8 cellular contexts compared by ENCODE assay signal in genomic region chr10:68989317-68989990, GRCh38. TPM values are rescaled to one million over a fixed set of nuclear protein-coding genes. Genes with fewer than 3 reads are reported as not detected.
DNase-seq lines count a peak whose midpoint lies in the region; ATAC-seq lines count a peak whose summit lies in the region.

No MANE protein-coding gene starts in this region.

- H3K27me3 ChIP-seq in stomach smooth muscle (ENCODE audit: control insufficient read depth in 1 of 2, insufficient read depth in 2 of 2, low read length in 2 of 2) = no peaks in the 10 kb centered on the region

- H3K27ac Mint-ChIP-seq in stimulated activated naive CD8-positive, alpha-beta T cell treated with anti-CD3 and anti-CD28 coated beads, Interleukin-15, Interleukin-2, amounts not matched to agents 100 ng/mL and 50 ng/mL, for 24 hours = peak overlapping the region; percentile 83
- peak overlapping the region; percentile 87 for H3K27ac Mint-ChIP-seq in activated naive CD8-positive, alpha-beta T cell treated with anti-CD3 and anti-CD28 coated beads, Interleukin-2, amount 10 ng/mL, durations not matched to agents 7 days and 5 days

- H3K36me3 Mint-ChIP-seq in stimulated activated naive CD8-positive, alpha-beta T cell treated with anti-CD3 and anti-CD28 coated beads, Interleukin-15, Interleukin-2, amounts not matched to agents 100 ng/mL and 50 ng/mL, for 24 hours (ENCODE audit: low read depth) = peaks cover 25% of the 10 kb centered on the region
- H3K36me3 Mint-ChIP-seq in activated naive CD8-positive, alpha-beta T cell treated with anti-CD3 and anti-CD28 coated beads, Interleukin-2, amount 10 ng/mL, durations not matched to agents 7 days and 5 days = peaks cover 12% of the 10 kb centered on the region

- H3K27ac ChIP-seq in stomach smooth muscle (ENCODE audit: low read length) = peak overlapping the region; percentile 62

- peak overlapping the region; percentile 95 for H3K4me3 Mint-ChIP-seq in stimulated activated naive CD8-positive, alpha-beta T cell treated with anti-CD3 and anti-CD28 coated beads, Interleukin-15, Interleukin-2, amounts not matched to agents 100 ng/mL and 50 ng/mL, for 24 hours
- H3K4me3 Mint-ChIP-seq in activated naive CD8-positive, alpha-beta T cell treated with anti-CD3 and anti-CD28 coated beads, Interleukin-2, amount 10 ng/mL, durations not matched to agents 7 days and 5 days = peak overlapping the region; percentile 95

- no peak for ATAC-seq in stimulated activated naive CD8-positive, alpha-beta T cell treated with anti-CD3 and anti-CD28 coated beads, Interleukin-15, Interleukin-2, amounts not matched to agents 100 U/mL and 50 U/mL, for 24 hours
- ATAC-seq in activated naive CD8-positive, alpha-beta T cell treated with anti-CD3 and anti-CD28 coated beads, Interleukin-2, amount 10 ng/mL, durations not matched to agents 7 days and 5 days (ENCODE audit: low read depth) = no peak
- ATAC-seq in HG03108 (IDR thresholded peaks at IDR 0.05; ENCODE audit: unreplicated experiment) = no peak
- no peak for ATAC-seq in HG03175 (IDR thresholded peaks at IDR 0.05; ENCODE audit: unreplicated experiment)

- peaks cover 48% of the 10 kb centered on the region for H3K4me1 Mint-ChIP-seq in stimulated activated naive CD8-positive, alpha-beta T cell treated with anti-CD3 and anti-CD28 coated beads, Interleukin-15, Interleukin-2, amounts not matched to agents 100 ng/mL and 50 ng/mL, for 24 hours (ENCODE audit: low read depth)
- H3K4me1 Mint-ChIP-seq in activated naive CD8-positive, alpha-beta T cell treated with anti-CD3 and anti-CD28 coated beads, Interleukin-2, amount 10 ng/mL, durations not matched to agents 7 days and 5 days = peaks cover 27% of the 10 kb centered on the region

- no peak for DNase-seq in stimulated activated naive CD8-positive, alpha-beta T cell treated with anti-CD3 and anti-CD28 coated beads, Interleukin-15, Interleukin-2, amounts not matched to agents 100 U/mL and 50 U/mL, for 24 hours
- DNase-seq in activated naive CD8-positive, alpha-beta T cell treated with anti-CD3 and anti-CD28 coated beads, Interleukin-2, amount 10 ng/mL, durations not matched to agents 7 days and 5 days = no peak
- no peak for DNase-seq in CD1c-positive myeloid dendritic cell (ENCODE audit: extremely low spot score)

- peaks cover 34% of the 10 kb centered on the region for H3K4me1 ChIP-seq in stomach smooth muscle (ENCODE audit: control insufficient read depth, insufficient read depth, low read length)

- H3K9me3 Mint-ChIP-seq in stimulated activated naive CD8-positive, alpha-beta T cell treated with anti-CD3 and anti-CD28 coated beads, Interleukin-15, Interleukin-2, amounts not matched to agents 100 ng/mL and 50 ng/mL, for 24 hours = no peaks in the 10 kb centered on the region
- H3K9me3 Mint-ChIP-seq in activated naive CD8-positive, alpha-beta T cell treated with anti-CD3 and anti-CD28 coated beads, Interleukin-2, amount 10 ng/mL, durations not matched to agents 7 days and 5 days = no peaks in the 10 kb centered on the region

- peaks cover under 1 to 4% of the 10 kb centered on the region in 2 donors for H3K36me3 ChIP-seq in stomach smooth muscle (ENCODE audit: control insufficient read depth in 2 of 2, insufficient read depth in 2 of 2, low read length in 2 of 2)

- POLR2A ChIA-PET in activated naive CD8-positive, alpha-beta T cell treated with anti-CD3 and anti-CD28 coated beads, Interleukin-2, amount 10 ng/mL, durations not matched to agents 7 days and 5 days (lab: Charles Lee) = interaction anchor here (1.2 kb wide), 1 partner anchor 34 kb away, joined by 5 read pairs; the partner anchor contains the start of gene DDX21

- peaks cover 3% of the 10 kb centered on the region for H3K9me3 ChIP-seq in iPS-18c (ENCODE audit: control insufficient read depth, insufficient read depth, low read length)
- H3K9me3 ChIP-seq in stomach smooth muscle (ENCODE audit: control insufficient read depth in 2 of 2, low read length in 2 of 2) = no peaks in the 10 kb centered on the region

- H3K4me3 ChIP-seq in iPS-18c (ENCODE audit: insufficient read depth, low read depth, low read length) = peak overlapping the region; percentile 99
- peak overlapping the region; percentile 64 to 98 for H3K4me3 ChIP-seq in stomach smooth muscle (ENCODE audit: low read length in 2 of 2)

- H3K9ac ChIP-seq in stomach smooth muscle (ENCODE audit: low read length in 2 of 2) = peak overlapping the region; percentile 62 to 91

- no peaks in the 10 kb centered on the region for H3K27me3 Mint-ChIP-seq in stimulated activated naive CD8-positive, alpha-beta T cell treated with anti-CD3 and anti-CD28 coated beads, Interleukin-15, Interleukin-2, amounts not matched to agents 100 ng/mL and 50 ng/mL, for 24 hours
- no peaks in the 10 kb centered on the region for H3K27me3 Mint-ChIP-seq in activated naive CD8-positive, alpha-beta T cell treated with anti-CD3 and anti-CD28 coated beads, Interleukin-2, amount 10 ng/mL, durations not matched to agents 7 days and 5 days

RNA-seq across cellular contexts. Expression of gene KIFBP, which starts 0.9 kb away (rescaled TPM):
- total RNA-seq in activated naive CD8-positive, alpha-beta T cell treated with anti-CD3 and anti-CD28 coated beads, Interleukin-2, amount 10 ng/mL, durations not matched to agents 7 days and 5 days = 10 to 100 TPM; 13.7 TPM

RNA-seq across cellular contexts. Expression of gene DDX21, which starts 33.5 kb away (rescaled TPM):
- total RNA-seq in activated naive CD8-positive, alpha-beta T cell treated with anti-CD3 and anti-CD28 coated beads, Interleukin-2, amount 10 ng/mL, durations not matched to agents 7 days and 5 days = 10 to 100 TPM; 63.8 to 65.1 TPM
